Comparison of ENCODE assay signal across 19 cellular contexts in the genomic region with DNA sequence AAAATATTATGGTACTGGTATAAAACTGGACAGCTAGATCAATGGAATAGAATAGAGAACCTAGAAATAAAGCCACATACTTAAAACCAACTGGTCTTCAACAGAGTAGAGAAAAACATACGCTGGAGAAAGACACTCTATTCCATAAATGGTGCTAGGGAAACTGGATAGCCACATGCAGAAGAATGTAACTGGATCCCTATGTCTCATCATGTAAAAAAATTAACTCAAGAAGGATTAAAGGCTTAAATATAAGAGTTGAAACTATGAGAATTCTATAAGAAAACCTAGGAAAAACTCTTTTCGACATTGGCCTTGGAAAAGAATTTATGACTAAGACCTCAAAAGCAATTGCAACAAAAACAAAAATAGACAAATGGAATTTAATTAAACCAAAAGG.
"Had no signal": no experiment of that assay in that cellular context is flagged by ENCODE, and none has a peak within 500 bp of the region (broad histone marks: within the 10 kb centered on the region; RNA-seq: fewer than 3 reads in every experiment).

No MANE protein-coding gene starts in this region.

- DNase-seq: activated CD4-positive, alpha-beta T cell treated with anti-CD3 and anti-CD28 coated beads, Interleukin-2, amount 50 U/mL, for 1 hour; activated CD8-positive, alpha-beta memory T cell treated with anti-CD3 and anti-CD28 coated beads, Interleukin-2, amount 50 U/mL, for 4 hours; activated effector memory CD4-positive, alpha-beta T cell treated with anti-CD3 and anti-CD28 coated beads, Interleukin-2, amount 50 U/mL, for 16 hours; activated T-cell treated with anti-CD3 and anti-CD28 coated beads, Interleukin-2, amount 50 U/mL, for 4 hours; adrenal gland; dorsolateral prefrontal cortex; heart right ventricle; immature natural killer cell; naive B cell; stimulated activated CD4-positive, alpha-beta T cell treated with anti-CD3 and anti-CD28 coated beads, Interleukin-15, amount 100 ng/mL, for 24 hours; stimulated activated CD4-positive, alpha-beta T cell treated with anti-CD3 and anti-CD28 coated beads, Interleukin-2, amount 100 ng/mL, for 48 hours; stomach; T1000; testis; upper lobe of left lung had no signal

- H3K27ac ChIP-seq: adrenal gland, dorsolateral prefrontal cortex, epithelial cell of prostate, heart right ventricle, right atrium auricular region, skin epidermis, stomach, testis, upper lobe of left lung had no signal

- H3K36me3 ChIP-seq: adrenal gland, heart right ventricle, right atrium auricular region, stomach, upper lobe of left lung had no signal

- ATAC-seq: activated CD4-positive, CD25-positive, alpha-beta regulatory T cell treated with anti-CD3 and anti-CD28 coated beads, Interleukin-2, amount 50 U/mL, for 24 hours; activated T-cell treated with anti-CD3 and anti-CD28 coated beads, Interleukin-2, amount 50 U/mL, for 4 hours; heart right ventricle had no signal

- H3K4me3 ChIP-seq: adrenal gland, dorsolateral prefrontal cortex, heart right ventricle, right atrium auricular region, skin epidermis, stomach, testis, upper lobe of left lung had no signal

- H3K4me1 ChIP-seq: adrenal gland, heart right ventricle, right atrium auricular region, stomach, testis, upper lobe of left lung had no signal

- H3K27me3 ChIP-seq: adrenal gland, dorsolateral prefrontal cortex, heart right ventricle, right atrium auricular region, stomach, testis, upper lobe of left lung had no signal

- H3K9me3 ChIP-seq: adrenal gland, right atrium auricular region, testis had no signal
